8 cellular contexts compared by ENCODE assay signal in the genomic region with DNA sequence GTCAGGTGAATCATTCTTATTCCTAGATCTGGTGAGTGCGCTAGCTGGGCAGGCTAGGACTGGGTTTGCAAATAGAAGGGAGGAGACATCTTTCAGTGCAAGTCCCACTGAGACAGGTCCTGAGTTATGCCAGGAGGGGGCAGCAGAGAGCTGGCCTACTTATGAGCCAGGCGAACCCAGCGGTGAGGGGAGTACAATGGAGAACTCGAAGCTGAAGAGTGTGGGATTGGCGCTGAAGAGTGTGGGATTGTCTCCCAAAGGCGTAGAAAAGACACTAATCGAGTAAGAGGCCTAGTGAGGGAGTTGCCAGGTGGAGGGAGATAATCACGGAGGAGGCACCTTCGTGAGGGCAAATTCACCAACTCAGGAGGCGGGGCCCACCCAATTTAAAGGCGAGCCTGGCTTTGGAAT.
DNase-seq lines count a peak whose midpoint lies in the region; ATAC-seq and TF ChIP-seq lines count a peak whose summit lies in the region.

No MANE protein-coding gene starts in this region.

- H3K4me1 ChIP-seq in SJCRH30: no peaks in the 10 kb centered on the region
- H3K4me1 ChIP-seq in prostate gland (replicated peaks): no peaks in the 10 kb centered on the region
- no peaks in the 10 kb centered on the region for H3K4me1 ChIP-seq in aorta (ENCODE audit: control insufficient read depth in 1 of 2, insufficient read depth in 2 of 2, low read length in 2 of 2)

- H3K27ac ChIP-seq in SJCRH30: no peak overlapping the region
- H3K27ac ChIP-seq in prostate gland: no peak overlapping the region
- no peak overlapping the region for H3K27ac ChIP-seq in aorta (ENCODE audit: low read depth in 1 of 2, low read length in 2 of 2)

- DNase-seq in G401 (ENCODE audit: low spot score) (peak; percentile 59), SJCRH30 (peak; percentile 58 to 78), head of caudate nucleus (peak; percentile 66 to 90 (median 82)), prostate gland (ENCODE audit: low spot score) (peak; percentile 39), aorta (peak; percentile 76 to 89)
- peak; percentile 44 for DNase-seq in activated naive CD4-positive, alpha-beta T cell treated with Interleukin-2 at 50 U/mL for 16 hours

- peak; percentile 93 for ATAC-seq in GM21619 (IDR thresholded peaks at IDR 0.05; ENCODE audit: unreplicated experiment)
- ATAC-seq in aorta (ENCODE audit: low FRiP score): peak; percentile 80

- no peak for TF ChIP-seq POLR2A in prostate gland (IDR thresholded peaks at IDR 0.05)

- H3K9me3 ChIP-seq in SJCRH30 (replicated peaks): no peaks in the 10 kb centered on the region
- no peaks in the 10 kb centered on the region for H3K9me3 ChIP-seq in prostate gland
- no peaks in the 10 kb centered on the region for H3K9me3 ChIP-seq in aorta (ENCODE audit: control insufficient read depth, low read length)

- H3K27me3 ChIP-seq in SJCRH30 (no peaks in the 10 kb centered on the region), prostate gland (replicated peaks; ENCODE audit: insufficient read depth) (no peaks in the 10 kb centered on the region), aorta (ENCODE audit: control insufficient read depth in 1 of 2, insufficient read depth in 2 of 2, low read length in 1 of 2) (no peaks in the 10 kb centered on the region)

- 18% methylated on average over 11 of the region's 11 CpGs for WGBS in prostate gland
- 21 to 24% methylated on average over 11 of the region's 11 CpGs for WGBS in aorta, 2 donors

- in situ Hi-C loops in G401 (cut with HindIII; ENCODE audit: low sequenced_read_pairs): no loop called here

- no peak for TF ChIP-seq EP300 in Ishikawa (IDR thresholded peaks at IDR 0.05; ENCODE audit: borderline replicate concordance)

- TF ChIP-seq CTCF in prostate gland (IDR thresholded peaks at IDR 0.05): peak; percentile 30 to 55 (median 49)

- intact Hi-C loops in head of caudate nucleus (cut with DNase I): loop anchor here (10.0 kb wide), 3 partner anchors 68 to 608 kb away; no protein-coding TSS in a partner anchor
- intact Hi-C loops in prostate gland (cut with DNase I): loop anchor here (10.0 kb wide), 1 partner anchor 608 kb away; no protein-coding TSS in a partner anchor
- intact Hi-C loops in aorta (cut with DNase I): loop anchor here (2.0 to 5.0 kb wide), 3 partner anchors 85 to 605 kb away; no protein-coding TSS in a partner anchor

- H3K4me3 ChIP-seq in SJCRH30 (no peak overlapping the region), prostate gland (no peak overlapping the region), aorta (ENCODE audit: low read length in 2 of 2) (no peak overlapping the region)

- H3K36me3 ChIP-seq in SJCRH30: no peaks in the 10 kb centered on the region
- H3K36me3 ChIP-seq in prostate gland: no peaks in the 10 kb centered on the region
- H3K36me3 ChIP-seq in aorta (ENCODE audit: control insufficient read depth in 1 of 2, insufficient read depth in 2 of 2, low read length in 1 of 2): no peaks in the 10 kb centered on the region

- peak; percentile 83 for TF ChIP-seq RAD21 in Ishikawa (IDR thresholded peaks at IDR 0.05; ENCODE audit: low read depth)

TF ChIP-seq in Ishikawa, 13 proteins besides CTCF, POLR2A, EP300 and RAD21:
- no peak for TF ChIP-seq FOXM1 (IDR thresholded peaks at IDR 0.05; ENCODE audit: borderline replicate concordance, low read depth)
TF ChIP-seq in Ishikawa: peak in this region for 0.
